Comparison of ENCODE assay signal across 1 cellular context in genomic region chr7:140334341-140335057, GRCh38.
TF ChIP-seq lines count a peak whose summit lies in the region.

No MANE protein-coding gene starts in this region.

TF ChIP-seq in endothelial cell of umbilical vein, 7 proteins besides CTCF, POLR2A, EP300 and RAD21:
- TF ChIP-seq GATA2 (IDR thresholded peaks at IDR 0.05; ENCODE audit: insufficient read depth, insufficient read length, low read depth, low read length) (no peak), EZH2 (IDR thresholded peaks at IDR 0.05; ENCODE audit: borderline replicate concordance, low read depth, low read length, severe bottlenecking) (no peak), POLR2AphosphoS5 (IDR thresholded peaks at IDR 0.05; ENCODE audit: insufficient read depth, low read depth, low read length) (no peak), JUN (IDR thresholded peaks at IDR 0.05; ENCODE audit: borderline replicate concordance, insufficient read depth, insufficient read length, low read depth) (no peak), MAX (IDR thresholded peaks at IDR 0.05; ENCODE audit: insufficient read depth, insufficient read length) (no peak), MYC (IDR thresholded peaks at IDR 0.05; ENCODE audit: low read depth, low read length) (no peak), FOS (IDR thresholded peaks at IDR 0.05; ENCODE audit: borderline replicate concordance, insufficient read depth, low read length) (no peak)
TF ChIP-seq in endothelial cell of umbilical vein: peak in this region for 0.
